ENCODE assay signal across 21 cellular contexts in genomic region chr13:110302986-110303385, GRCh38. TPM values are rescaled to one million over a fixed set of nuclear protein-coding genes. Genes with fewer than 3 reads are reported as not detected.
A peak's percentile ranks its signal among the peaks of the same experiment; 100 is the strongest.
DNase-seq lines count a peak whose midpoint lies in the region; ATAC-seq and TF ChIP-seq lines count a peak whose summit lies in the region.
"Had no signal": no experiment of that assay in that cellular context is flagged by ENCODE, and none has a peak within 500 bp of the region (broad histone marks: within the 10 kb centered on the region; RNA-seq: fewer than 3 reads in every experiment).

No MANE protein-coding gene starts in this region.

- peak overlapping the region; percentile 83 for H3K4me3 ChIP-seq in left ventricle myocardium inferior
- peak overlapping the region; percentile 88 for H3K4me3 ChIP-seq in fibroblast of villous mesenchyme (ENCODE audit: low read depth, low read length)
- H3K4me3 ChIP-seq in psoas muscle: peak overlapping the region; percentile 77
- no peak overlapping the region for H3K4me3 ChIP-seq in uterus

- H3K27me3 ChIP-seq in left ventricle myocardium inferior (ENCODE audit: low read depth): no peaks in the 10 kb centered on the region
- H3K27me3 ChIP-seq in psoas muscle (ENCODE audit: insufficient read depth in 3 of 3, low read length in 2 of 3): peaks cover 0 to 68% (median 12%) of the 10 kb centered on the region in 3 donors
- no peaks in the 10 kb centered on the region for H3K27me3 ChIP-seq in uterus

- H3K4me1 ChIP-seq in left ventricle myocardium inferior (peaks cover 100% of the 10 kb centered on the region), psoas muscle (peaks cover 7% of the 10 kb centered on the region), uterus (peaks cover 0 to 7% of the 10 kb centered on the region in 2 donors)

- TF ChIP-seq CTCF in left ventricle myocardium inferior (IDR thresholded peaks at IDR 0.05; ENCODE audit: borderline replicate concordance): no peak
- no peak for TF ChIP-seq CTCF in fibroblast of villous mesenchyme (IDR thresholded peaks at IDR 0.05; ENCODE audit: insufficient read depth, low read depth, low read length)
- no peak for TF ChIP-seq CTCF in psoas muscle (IDR thresholded peaks at IDR 0.05)
- TF ChIP-seq CTCF in uterus (IDR thresholded peaks at IDR 0.05): no peak

- intact Hi-C loops in left ventricle myocardium inferior (cut with micrococcal nuclease) (loop anchor here (10.0 kb wide), 2 partner anchors 78 to 112 kb away; no protein-coding TSS in a partner anchor), cardiac septum (cut with DNase I) (loop anchor here (5.0 kb wide), 1 partner anchor 36 kb away; no protein-coding TSS in a partner anchor), psoas muscle (cut with DNase I) (no loop called here), uterus (cut with DNase I; ENCODE audit: low total_unique reads) (loop anchor here (10.0 kb wide), 1 partner anchor 48 kb away; no protein-coding TSS in a partner anchor)

- no peak for DNase-seq in left ventricle myocardium inferior
- no peak for DNase-seq in cardiac septum (ENCODE audit: low spot score)
- DNase-seq in fibroblast of villous mesenchyme (ENCODE audit: low read depth): no peak
- no peak for DNase-seq in psoas muscle
- DNase-seq in uterus: peak in 1 of 2 donors; percentile 11
- no peak for DNase-seq in activated T-cell treated with anti-CD3 and anti-CD28 coated beads, Interleukin-2, amount 50 U/mL, for 48 hours
- DNase-seq in stimulated activated CD4-positive, alpha-beta T cell treated with anti-CD3 and anti-CD28 coated beads, Interleukin-12 subunit alpha, Interleukin-12 subunit beta, amount 100 ng/mL, for 4 hours: no peak
- no peak for DNase-seq in central memory CD4-positive, alpha-beta T cell
- DNase-seq: activated CD4-positive, alpha-beta memory T cell treated with anti-CD3 and anti-CD28 coated beads for 36 hours; activated naive CD4-positive, alpha-beta T cell treated with anti-CD3 and anti-CD28 coated beads for 36 hours; activated T-cell treated with anti-CD3 and anti-CD28 coated beads, Interleukin-2, amount 50 U/mL, for 1 hour; GF-D8; KG1; NCI-H1092; NCI-H2081; NCI-H526; SIG-M5; stimulated activated CD4-positive, alpha-beta T cell treated with anti-CD3 and anti-CD28 coated beads, Interleukin-4, amount 100 ng/mL, for 4 hours; T-helper 2 cell had no signal

- no peak for ATAC-seq in psoas muscle
- ATAC-seq: esophagus mucosa had no signal

- no peaks in the 10 kb centered on the region for H3K9me3 ChIP-seq in left ventricle myocardium inferior (replicated peaks)
- H3K9me3 ChIP-seq in psoas muscle: no peaks in the 10 kb centered on the region
- H3K9me3 ChIP-seq in uterus: no peaks in the 10 kb centered on the region

- H3K27ac ChIP-seq in left ventricle myocardium inferior (replicated peaks) (peak overlapping the region; percentile 97), psoas muscle (peak overlapping the region; percentile 54), uterus (peak overlapping the region; percentile 99 to 100)
- H3K27ac ChIP-seq: C4-2B had no signal

- H3K36me3 ChIP-seq in left ventricle myocardium inferior: no peaks in the 10 kb centered on the region
- no peaks in the 10 kb centered on the region for H3K36me3 ChIP-seq in psoas muscle (ENCODE audit: insufficient read depth in 1 of 2, low read depth in 1 of 2)
- H3K36me3 ChIP-seq in uterus: no peaks in the 10 kb centered on the region

- 74 to 88% (median 79%) methylated on average over 2 of the region's 2 CpGs for WGBS in psoas muscle, 3 donors

- no peak for TF ChIP-seq POLR2A in uterus (IDR thresholded peaks at IDR 0.05)

RNA-seq across cellular contexts. Expression of gene COL4A1, which starts 4.0 kb away (rescaled TPM):
- 120 TPM for total RNA-seq in left ventricle myocardium inferior
- 196 TPM for total RNA-seq in cardiac septum
- total RNA-seq in fibroblast of villous mesenchyme: 1,391 and 1,673 TPM in 2 replicates
- 100 to 1,000 TPM in 2 of 4 donors, 10 to 100 TPM in 2; 87.3 to 127 (median 110) TPM for total RNA-seq in psoas muscle
- 100 to 1,000 TPM in 1 of 3 donors, 10 to 100 TPM in 2; 39.0 to 115 (median 60.2) TPM for polyA plus RNA-seq in psoas muscle
- total RNA-seq in uterus: 100 to 1,000 TPM; 164 to 737 (median 209) TPM
- total RNA-seq: activated CD4-positive, alpha-beta memory T cell treated with anti-CD3 and anti-CD28 coated beads for 36 hours had no signal

RNA-seq across cellular contexts. Expression of gene COL4A2, which starts 4.1 kb away (rescaled TPM):
- total RNA-seq in left ventricle myocardium inferior: 117 TPM
- 165 TPM for total RNA-seq in cardiac septum
- total RNA-seq in fibroblast of villous mesenchyme: 756 and 1,116 TPM in 2 replicates
- 10 to 100 TPM; 49.1 to 64.0 (median 59.9) TPM for total RNA-seq in psoas muscle
- 10 to 100 TPM; 25.8 to 84.5 (median 37.9) TPM for polyA plus RNA-seq in psoas muscle
- 100 to 1,000 TPM; 157 to 606 (median 284) TPM for total RNA-seq in uterus
- total RNA-seq: activated CD4-positive, alpha-beta memory T cell treated with anti-CD3 and anti-CD28 coated beads for 36 hours; activated naive CD4-positive, alpha-beta T cell treated with anti-CD3 and anti-CD28 coated beads for 36 hours had no signal

Comparison
In these comparisons a context has a peak if more than half of its experiments do, and no peak if none do; other contexts are left out.
1. H3K4me3 ChIP-seq: peak in left ventricle myocardium inferior (single experiment), fibroblast of villous mesenchyme (single experiment) and psoas muscle (single experiment); none in uterus (0 of 2).
2. intact Hi-C loops: an anchor here in left ventricle myocardium inferior (10.0 kb wide), cardiac septum (5.0 kb wide) and uterus (10.0 kb wide); none called in psoas muscle.
3. Peak in every context shown above with its lines, with median percentiles within 50 percentile points of each other: H3K27ac ChIP-seq.